In the genomic region with DNA sequence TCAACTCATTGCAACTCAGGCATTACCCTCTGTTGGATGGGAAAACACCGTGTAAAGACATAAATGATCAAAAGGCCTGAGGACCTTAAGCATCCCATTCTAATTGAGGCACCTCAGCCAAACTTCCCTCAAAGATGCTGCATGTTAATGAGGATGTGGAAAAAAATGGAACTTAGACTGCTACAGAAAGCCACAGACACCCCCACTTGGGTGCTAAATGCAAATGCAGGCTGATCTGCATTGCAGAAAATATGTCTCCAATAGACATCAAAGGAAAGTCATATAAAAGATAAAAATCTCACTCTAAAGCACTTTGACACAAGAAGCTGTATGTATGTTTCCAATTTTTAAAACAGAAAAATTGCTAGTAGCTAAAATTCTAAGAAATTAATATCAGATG, we compare ENCODE assay signal across 18 cellular contexts.
A peak's percentile ranks its signal among the peaks of the same experiment; 100 is the strongest.
DNase-seq lines count a peak whose midpoint lies in the region; ATAC-seq and TF ChIP-seq lines count a peak whose summit lies in the region.
"Had no signal": no experiment of that assay in that cellular context is flagged by ENCODE, and none has a peak within 500 bp of the region (broad histone marks: within the 10 kb centered on the region; RNA-seq: fewer than 3 reads in every experiment).

No MANE protein-coding gene starts in this region.

- H3K9me2 ChIP-seq in OCI-LY7 (ENCODE audit: insufficient read depth, low read length): no peaks in the 10 kb centered on the region

- H3K27me3 ChIP-seq in CD8-positive, alpha-beta memory T cell (ENCODE audit: insufficient read depth, low read length, poor library complexity, severe bottlenecking): no peaks in the 10 kb centered on the region
- H3K27me3 ChIP-seq: heart left ventricle had no signal

- H3K36me3 ChIP-seq in OCI-LY7 (ENCODE audit: insufficient read depth, low read length): no peaks in the 10 kb centered on the region
- no peaks in the 10 kb centered on the region for H3K36me3 ChIP-seq in CD8-positive, alpha-beta memory T cell (ENCODE audit: insufficient read depth, low read length)
- H3K36me3 ChIP-seq: heart left ventricle, left ventricle myocardium inferior had no signal

- H3K4me3 ChIP-seq in OCI-LY7 (ENCODE audit: low read depth, low read length, poor library complexity, severe bottlenecking): no peak overlapping the region
- H3K4me3 ChIP-seq in CD8-positive, alpha-beta memory T cell (ENCODE audit: low read length): no peak overlapping the region
- H3K4me3 ChIP-seq: heart left ventricle, left ventricle myocardium inferior had no signal

- intact Hi-C loops in OCI-LY7 (cut with micrococcal nuclease; ENCODE audit: unreplicated experiment): no loop called here

- ATAC-seq in GM18502 (IDR thresholded peaks at IDR 0.05; ENCODE audit: poor library complexity, unreplicated experiment): peak; percentile 75
- peak; percentile 53 for ATAC-seq in HG03025 (IDR thresholded peaks at IDR 0.05; ENCODE audit: low FRiP score, unreplicated experiment)
- no peak for ATAC-seq in stimulated activated memory B cell treated with anti-CD40 and anti-IgM and Interleukin-4, amounts not matched to agents 10 μg/mL and 1 μg/mL and 100 μg/mL, for 72 hours
- ATAC-seq in activated CD8-positive, alpha-beta memory T cell treated with anti-CD3 and anti-CD28 coated beads, Interleukin-2, amount 10 ng/mL, durations not matched to agents 7 days and 5 days: no peak
- ATAC-seq: activated CD4-positive, CD25-positive, alpha-beta regulatory T cell treated with anti-CD3 and anti-CD28 coated beads, Interleukin-2, amount 50 U/mL, for 24 hours; heart left ventricle; naive thymus-derived CD4-positive, alpha-beta T cell; stimulated activated naive CD8-positive, alpha-beta T cell treated with anti-CD3 and anti-CD28 coated beads, Interleukin-15, amount 100 ng/mL, for 72 hours had no signal

- no peaks in the 10 kb centered on the region for H3K27me3 Mint-ChIP-seq in stimulated activated memory B cell treated with anti-CD40 and anti-IgM and Interleukin-4, amounts not matched to agents 10 μg/mL and 1 μg/mL and 100 μg/mL, for 72 hours
- H3K27me3 Mint-ChIP-seq in CD8-positive, alpha-beta memory T cell: no peaks in the 10 kb centered on the region
- no peaks in the 10 kb centered on the region for H3K27me3 Mint-ChIP-seq in activated CD8-positive, alpha-beta memory T cell treated with anti-CD3 and anti-CD28 coated beads, Interleukin-2, amount 10 ng/mL, durations not matched to agents 7 days and 5 days
- H3K27me3 Mint-ChIP-seq: activated naive CD8-positive, alpha-beta T cell treated with anti-CD3 and anti-CD28 coated beads, Interleukin-2, amount 10 ng/mL, durations not matched to agents 7 days and 5 days; naive thymus-derived CD4-positive, alpha-beta T cell; stimulated activated naive CD8-positive, alpha-beta T cell treated with anti-CD3 and anti-CD28 coated beads, Interleukin-15, amount 100 ng/mL, for 72 hours had no signal

- CTCF ChIA-PET in OCI-LY7 (lab: Charles Lee; ENCODE audit: unreplicated experiment): no interaction called here
- CTCF ChIA-PET in CD8-positive, alpha-beta memory T cell (lab: Charles Lee): no interaction called here
- CTCF ChIA-PET in activated CD8-positive, alpha-beta memory T cell treated with anti-CD3 and anti-CD28 coated beads, Interleukin-2, amount 10 ng/mL, durations not matched to agents 7 days and 5 days (lab: Charles Lee): no interaction called here

- H3K79me2 ChIP-seq in OCI-LY7 (ENCODE audit: insufficient read depth, low read depth, low read length): no peaks in the 10 kb centered on the region

- no peaks in the 10 kb centered on the region for H3K36me3 Mint-ChIP-seq in stimulated activated memory B cell treated with anti-CD40 and anti-IgM and Interleukin-4, amounts not matched to agents 10 μg/mL and 1 μg/mL and 100 μg/mL, for 72 hours
- no peaks in the 10 kb centered on the region for H3K36me3 Mint-ChIP-seq in CD8-positive, alpha-beta memory T cell
- H3K36me3 Mint-ChIP-seq in activated CD8-positive, alpha-beta memory T cell treated with anti-CD3 and anti-CD28 coated beads, Interleukin-2, amount 10 ng/mL, durations not matched to agents 7 days and 5 days: no peaks in the 10 kb centered on the region
- H3K36me3 Mint-ChIP-seq: activated naive CD8-positive, alpha-beta T cell treated with anti-CD3 and anti-CD28 coated beads, Interleukin-2, amount 10 ng/mL, durations not matched to agents 7 days and 5 days; naive thymus-derived CD4-positive, alpha-beta T cell had no signal

- H4K20me1 ChIP-seq in OCI-LY7 (ENCODE audit: insufficient read depth, low read length): no peaks in the 10 kb centered on the region

- H3K27ac Mint-ChIP-seq in stimulated activated memory B cell treated with anti-CD40 and anti-IgM and Interleukin-4, amounts not matched to agents 10 μg/mL and 1 μg/mL and 100 μg/mL, for 72 hours: no peak overlapping the region
- H3K27ac Mint-ChIP-seq in CD8-positive, alpha-beta memory T cell: no peak overlapping the region
- no peak overlapping the region for H3K27ac Mint-ChIP-seq in activated CD8-positive, alpha-beta memory T cell treated with anti-CD3 and anti-CD28 coated beads, Interleukin-2, amount 10 ng/mL, durations not matched to agents 7 days and 5 days
- H3K27ac Mint-ChIP-seq: activated naive CD8-positive, alpha-beta T cell treated with anti-CD3 and anti-CD28 coated beads, Interleukin-2, amount 10 ng/mL, durations not matched to agents 7 days and 5 days; naive thymus-derived CD4-positive, alpha-beta T cell; stimulated activated naive CD8-positive, alpha-beta T cell treated with anti-CD3 and anti-CD28 coated beads, Interleukin-15, amount 100 ng/mL, for 72 hours had no signal

- H3K4me1 ChIP-seq in OCI-LY7 (ENCODE audit: insufficient read depth, low read length, poor library complexity, severe bottlenecking): no peaks in the 10 kb centered on the region
- H3K4me1 ChIP-seq in CD8-positive, alpha-beta memory T cell (ENCODE audit: insufficient read depth, low read length): no peaks in the 10 kb centered on the region
- H3K4me1 ChIP-seq: heart left ventricle, left ventricle myocardium inferior had no signal

- no peak for TF ChIP-seq CTCF in OCI-LY7 (conservative IDR thresholded peaks at IDR 0.05; ENCODE audit: low read length)

- no TSS peak for BruUV-seq in OCI-LY7 (replicated peaks; lab: Mats Ljungman, UMichigan)

- H3K4me2 ChIP-seq in OCI-LY7 (ENCODE audit: low read length): no peak overlapping the region

- POLR2A ChIA-PET in OCI-LY7 (lab: Charles Lee): interaction anchor here (0.7 to 1.3 kb wide), 4 partner anchors 13 to 55 kb away, joined by 3 to 4 read pairs (median 3); no protein-coding TSS in a partner anchor
- POLR2A ChIA-PET in CD8-positive, alpha-beta memory T cell (lab: Charles Lee): no interaction called here

- H3K27ac ChIP-seq in OCI-LY7 (ENCODE audit: low read depth, low read length, poor library complexity, severe bottlenecking): no peak overlapping the region
- no peak overlapping the region for H3K27ac ChIP-seq in CD8-positive, alpha-beta memory T cell (ENCODE audit: low read depth, low read length)
- H3K27ac ChIP-seq: heart left ventricle, left ventricle myocardium inferior had no signal

- no peak overlapping the region for H2AFZ ChIP-seq in OCI-LY7 (ENCODE audit: low read length)

- DNase-seq in DMS 273 treated with DMSO at 0.1 percent for 48 hours (lab: John Stamatoyannopoulos, UW) (peak; percentile 30), OCI-LY7 (ENCODE audit: low spot score) (peak; percentile 3), activated gamma-delta T cell treated with Interleukin-2 at 50 U/mL for 16 hours (no peak)
- DNase-seq in CD8-positive, alpha-beta memory T cell: no peak
- DNase-seq in activated CD8-positive, alpha-beta memory T cell treated with anti-CD3 and anti-CD28 coated beads, Interleukin-2, amount 10 ng/mL, durations not matched to agents 7 days and 5 days: no peak
- DNase-seq: activated naive CD8-positive, alpha-beta T cell treated with anti-CD3 and anti-CD28 coated beads, Interleukin-2, amount 10 ng/mL, durations not matched to agents 7 days and 5 days; central memory CD4-positive, alpha-beta T cell; EL; heart left ventricle; left ventricle myocardium inferior; naive thymus-derived CD4-positive, alpha-beta T cell; NK-92 treated with Interleukin-12 subunit alpha and Interleukin-12 subunit beta, amount 100 ng/mL, for 24 hours; retina; stimulated activated naive CD8-positive, alpha-beta T cell treated with anti-CD3 and anti-CD28 coated beads, Interleukin-15, amount 100 ng/mL, for 72 hours had no signal

- H3K9me3 Mint-ChIP-seq in stimulated activated memory B cell treated with anti-CD40 and anti-IgM and Interleukin-4, amounts not matched to agents 10 μg/mL and 1 μg/mL and 100 μg/mL, for 72 hours: no peaks in the 10 kb centered on the region
- H3K9me3 Mint-ChIP-seq in CD8-positive, alpha-beta memory T cell: peaks cover 0 to 27% (median 0%) of the 10 kb centered on the region in 5 donors
- H3K9me3 Mint-ChIP-seq in activated CD8-positive, alpha-beta memory T cell treated with anti-CD3 and anti-CD28 coated beads, Interleukin-2, amount 10 ng/mL, durations not matched to agents 7 days and 5 days (ENCODE audit: low read depth): no peaks in the 10 kb centered on the region
- H3K9me3 Mint-ChIP-seq: activated naive CD8-positive, alpha-beta T cell treated with anti-CD3 and anti-CD28 coated beads, Interleukin-2, amount 10 ng/mL, durations not matched to agents 7 days and 5 days; stimulated activated naive CD8-positive, alpha-beta T cell treated with anti-CD3 and anti-CD28 coated beads, Interleukin-15, amount 100 ng/mL, for 72 hours had no signal

- no peaks in the 10 kb centered on the region for H3K9me3 ChIP-seq in OCI-LY7 (ENCODE audit: low read length)
- H3K9me3 ChIP-seq in CD8-positive, alpha-beta memory T cell (ENCODE audit: low read length): no peaks in the 10 kb centered on the region
- H3K9me3 ChIP-seq: heart left ventricle, left ventricle myocardium inferior had no signal

- no peak overlapping the region for H3K4me3 Mint-ChIP-seq in stimulated activated memory B cell treated with anti-CD40 and anti-IgM and Interleukin-4, amounts not matched to agents 10 μg/mL and 1 μg/mL and 100 μg/mL, for 72 hours
- no peak overlapping the region for H3K4me3 Mint-ChIP-seq in CD8-positive, alpha-beta memory T cell
- H3K4me3 Mint-ChIP-seq in activated CD8-positive, alpha-beta memory T cell treated with anti-CD3 and anti-CD28 coated beads, Interleukin-2, amount 10 ng/mL, durations not matched to agents 7 days and 5 days: no peak overlapping the region
- H3K4me3 Mint-ChIP-seq: activated naive CD8-positive, alpha-beta T cell treated with anti-CD3 and anti-CD28 coated beads, Interleukin-2, amount 10 ng/mL, durations not matched to agents 7 days and 5 days; naive thymus-derived CD4-positive, alpha-beta T cell; stimulated activated naive CD8-positive, alpha-beta T cell treated with anti-CD3 and anti-CD28 coated beads, Interleukin-15, amount 100 ng/mL, for 72 hours had no signal

- no peaks in the 10 kb centered on the region for H3K4me1 Mint-ChIP-seq in stimulated activated memory B cell treated with anti-CD40 and anti-IgM and Interleukin-4, amounts not matched to agents 10 μg/mL and 1 μg/mL and 100 μg/mL, for 72 hours
- no peaks in the 10 kb centered on the region for H3K4me1 Mint-ChIP-seq in CD8-positive, alpha-beta memory T cell
- H3K4me1 Mint-ChIP-seq in activated CD8-positive, alpha-beta memory T cell treated with anti-CD3 and anti-CD28 coated beads, Interleukin-2, amount 10 ng/mL, durations not matched to agents 7 days and 5 days: no peaks in the 10 kb centered on the region
- H3K4me1 Mint-ChIP-seq: activated naive CD8-positive, alpha-beta T cell treated with anti-CD3 and anti-CD28 coated beads, Interleukin-2, amount 10 ng/mL, durations not matched to agents 7 days and 5 days; naive thymus-derived CD4-positive, alpha-beta T cell; stimulated activated naive CD8-positive, alpha-beta T cell treated with anti-CD3 and anti-CD28 coated beads, Interleukin-15, amount 100 ng/mL, for 72 hours had no signal

Comparison
In these comparisons a context has a peak if more than half of its experiments do, and no peak if none do; other contexts are left out.
1. DNase-seq: peak in DMS 273 treated with DMSO at 0.1 percent for 48 hours (single experiment) and OCI-LY7 (single experiment); none in activated gamma-delta T cell treated with Interleukin-2 at 50 U/mL for 16 hours (single experiment), CD8-positive, alpha-beta memory T cell (0 of 5) and activated CD8-positive, alpha-beta memory T cell treated with anti-CD3 and anti-CD28 coated beads, Interleukin-2, amount 10 ng/mL, durations not matched to agents 7 days and 5 days (single experiment).
2. ATAC-seq: peak in GM18502 (single experiment) and HG03025 (single experiment); none in stimulated activated memory B cell treated with anti-CD40 and anti-IgM and Interleukin-4, amounts not matched to agents 10 μg/mL and 1 μg/mL and 100 μg/mL, for 72 hours (single experiment) and activated CD8-positive, alpha-beta memory T cell treated with anti-CD3 and anti-CD28 coated beads, Interleukin-2, amount 10 ng/mL, durations not matched to agents 7 days and 5 days (single experiment).